Comparison of ENCODE assay signal across 8 cellular contexts in the genomic region with DNA sequence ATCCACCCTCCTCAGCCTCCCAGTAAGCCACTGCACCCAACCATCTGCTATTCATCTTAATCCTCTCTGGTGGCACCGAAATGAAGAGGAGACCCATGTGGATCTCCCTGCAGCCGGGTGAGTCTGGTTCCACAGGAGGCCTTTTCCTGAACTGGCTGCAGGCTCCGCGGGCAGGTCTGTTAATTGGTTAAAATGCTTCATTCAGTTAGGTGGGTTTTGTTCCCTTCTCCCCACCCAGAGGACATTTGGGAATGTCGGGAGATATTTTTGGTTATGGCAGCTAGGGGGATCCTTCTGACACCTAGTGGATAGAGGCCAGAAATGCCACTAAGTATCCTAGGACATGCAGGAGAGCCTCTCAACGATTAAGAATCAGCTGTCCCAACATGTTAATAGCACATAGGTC. TPM values are rescaled to one million over a fixed set of nuclear protein-coding genes. Genes with fewer than 3 reads are reported as not detected.
DNase-seq lines count a peak whose midpoint lies in the region; ATAC-seq, FAIRE-seq and TF ChIP-seq lines count a peak whose summit lies in the region.

No MANE protein-coding gene starts in this region.

- intact Hi-C loops in kidney (cut with DNase I) (no loop called here), vagina (cut with DNase I) (no loop called here)

- 31 to 48% methylated on average over 6 of the region's 6 CpGs for WGBS in upper lobe of left lung, 2 donors

- no peaks in the 10 kb centered on the region for H3K79me2 ChIP-seq in MM.1S (ENCODE audit: low read length)

- H3K4me2 ChIP-seq in MM.1S (ENCODE audit: low read depth, low read length): no peak overlapping the region

- H3K4me1 ChIP-seq in MM.1S (ENCODE audit: low read length) (peaks cover 13% of the 10 kb centered on the region), adipocyte (ENCODE audit: control insufficient read depth, insufficient read depth, low read length) (peaks cover 5% of the 10 kb centered on the region), kidney (ENCODE audit: control insufficient read depth in 1 of 2, insufficient read depth in 1 of 2, low read depth in 1 of 2, low read length in 2 of 2) (no peaks in the 10 kb centered on the region), upper lobe of left lung (peaks cover 0 to 3% (median 0%) of the 10 kb centered on the region in 4 donors), vagina (no peaks in the 10 kb centered on the region)

- no peak overlapping the region for H2AFZ ChIP-seq in MM.1S (ENCODE audit: low read length)

- H3K9ac ChIP-seq in MM.1S (ENCODE audit: low read length) (no peak overlapping the region), adipocyte (ENCODE audit: low read length) (peak overlapping the region; percentile 16), kidney (ENCODE audit: low read length in 2 of 2) (peak overlapping the region in 1 of 2 donors; percentile 46)

- no peaks in the 10 kb centered on the region for H3K36me3 ChIP-seq in MM.1S (replicated peaks; ENCODE audit: insufficient read depth, low read length)
- H3K36me3 ChIP-seq in adipocyte (ENCODE audit: control insufficient read depth, insufficient read depth, low read length, severe bottlenecking): no peaks in the 10 kb centered on the region
- no peaks in the 10 kb centered on the region for H3K36me3 ChIP-seq in kidney (ENCODE audit: control insufficient read depth in 1 of 2, insufficient read depth in 2 of 2, low read length in 2 of 2)
- H3K36me3 ChIP-seq in upper lobe of left lung: no peaks in the 10 kb centered on the region
- H3K36me3 ChIP-seq in vagina: no peaks in the 10 kb centered on the region

- ATAC-seq in upper lobe of left lung (ENCODE audit: low FRiP score in 2 of 2) (peak in 1 of 2 donors; percentile 32), GM21717 (IDR thresholded peaks at IDR 0.05; ENCODE audit: unreplicated experiment) (no peak), HG03039 (IDR thresholded peaks at IDR 0.05; ENCODE audit: unreplicated experiment) (no peak)

- H3K4me3 ChIP-seq in MM.1S (ENCODE audit: low read length): no peak overlapping the region
- peak overlapping the region; percentile 34 for H3K4me3 ChIP-seq in adipocyte (ENCODE audit: low read length)
- peak overlapping the region in 1 of 2 donors; percentile 32 for H3K4me3 ChIP-seq in kidney (ENCODE audit: low read length in 2 of 2)
- no peak overlapping the region for H3K4me3 ChIP-seq in upper lobe of left lung
- H3K4me3 ChIP-seq in vagina: no peak overlapping the region

- no peaks in the 10 kb centered on the region for H3K27me3 ChIP-seq in MM.1S (replicated peaks; ENCODE audit: insufficient read depth, low read length)
- H3K27me3 ChIP-seq in adipocyte (replicated peaks; ENCODE audit: control insufficient read depth, insufficient read depth, low read length): peaks cover 11% of the 10 kb centered on the region
- H3K27me3 ChIP-seq in upper lobe of left lung: no peaks in the 10 kb centered on the region
- H3K27me3 ChIP-seq in vagina: no peaks in the 10 kb centered on the region

- TF ChIP-seq EP300 in upper lobe of left lung (IDR thresholded peaks at IDR 0.05): no peak

- TF ChIP-seq CTCF in MM.1S (IDR thresholded peaks at IDR 0.05; ENCODE audit: low read length) (peak; percentile 63), kidney (IDR thresholded peaks at IDR 0.05; ENCODE audit: borderline replicate concordance, extremely low read depth, insufficient read depth) (peak; percentile 45), upper lobe of left lung (IDR thresholded peaks at IDR 0.05) (peak in 5 of 6 experiments; percentile 20 to 50 (median 40)), vagina (IDR thresholded peaks at IDR 0.05) (peak in 1 of 3 experiments; percentile 32)

- TF ChIP-seq POLR2A in upper lobe of left lung (IDR thresholded peaks at IDR 0.05) (no peak), vagina (IDR thresholded peaks at IDR 0.05) (no peak)

- H3K9me2 ChIP-seq in MM.1S (replicated peaks; ENCODE audit: insufficient read depth, low read length): no peaks in the 10 kb centered on the region

- peaks cover 30% of the 10 kb centered on the region for H3F3A ChIP-seq in MM.1S (ENCODE audit: insufficient read depth, low read length)

- DNase-seq in EL: peak; percentile 69
- DNase-seq in MM.1S: peak; percentile 38
- DNase-seq in adipocyte (ENCODE audit: low read depth): peak; percentile 71
- no peak for DNase-seq in kidney
- no peak for DNase-seq in upper lobe of left lung
- no peak for DNase-seq in vagina (ENCODE audit: extremely low spot score in 2 of 2)

- H4K20me1 ChIP-seq in MM.1S (ENCODE audit: insufficient read depth, low read length): no peaks in the 10 kb centered on the region

- H3K9me3 ChIP-seq in MM.1S (replicated peaks; ENCODE audit: insufficient read depth, low read length) (no peaks in the 10 kb centered on the region), adipocyte (ENCODE audit: control insufficient read depth, low read length) (no peaks in the 10 kb centered on the region), kidney (ENCODE audit: control insufficient read depth in 1 of 2, low read length in 2 of 2) (no peaks in the 10 kb centered on the region), upper lobe of left lung (no peaks in the 10 kb centered on the region), vagina (no peaks in the 10 kb centered on the region)

- H3K27ac ChIP-seq in MM.1S (ENCODE audit: low read length) (no peak overlapping the region), kidney (ENCODE audit: low read depth in 2 of 2, low read length in 2 of 2) (no peak overlapping the region), upper lobe of left lung (no peak overlapping the region), vagina (no peak overlapping the region)

- FAIRE-seq in kidney (lab: Jason Lieb, UNC): no peak

RNA-seq across cellular contexts. Expression of gene C16orf54, which starts 16.7 kb away (rescaled TPM):
- total RNA-seq in kidney (4.9 TPM), upper lobe of left lung (10 to 100 TPM in 3 of 6 donors, 1 to 10 TPM in 3; 2.4 to 17.3 (median 7.5) TPM), vagina (3.2 TPM)
- 0.39 TPM for polyA plus RNA-seq in kidney (ENCODE audit: insufficient read depth, low read depth, low replicate concordance)

RNA-seq across cellular contexts. Expression of gene ZG16, which starts 48.9 kb away (rescaled TPM):
- not detected for total RNA-seq in kidney
- polyA plus RNA-seq in kidney (ENCODE audit: insufficient read depth, low read depth, low replicate concordance): not detected
- under 1 TPM in 1 of 6 donors, not detected in 5; 0.11 TPM for total RNA-seq in upper lobe of left lung
- not detected for total RNA-seq in vagina

RNA-seq across cellular contexts. Expression of gene QPRT, which starts 50.1 kb away (rescaled TPM):
- total RNA-seq in kidney: 13.9 TPM
- 168 TPM for polyA plus RNA-seq in kidney (ENCODE audit: insufficient read depth, low read depth, low replicate concordance)
- total RNA-seq in upper lobe of left lung: 10 to 100 TPM in 3 of 6 donors, 1 to 10 TPM in 3; 4.8 to 17.8 (median 9.8) TPM
- 13.8 TPM for total RNA-seq in vagina

Comparison
In these comparisons a context has a peak if more than half of its experiments do, and no peak if none do; other contexts are left out.
1. DNase-seq: peak in EL (single experiment), MM.1S (single experiment) and adipocyte (single experiment); none in kidney (single experiment), upper lobe of left lung (0 of 2) and vagina (0 of 2).